In the genomic region with DNA sequence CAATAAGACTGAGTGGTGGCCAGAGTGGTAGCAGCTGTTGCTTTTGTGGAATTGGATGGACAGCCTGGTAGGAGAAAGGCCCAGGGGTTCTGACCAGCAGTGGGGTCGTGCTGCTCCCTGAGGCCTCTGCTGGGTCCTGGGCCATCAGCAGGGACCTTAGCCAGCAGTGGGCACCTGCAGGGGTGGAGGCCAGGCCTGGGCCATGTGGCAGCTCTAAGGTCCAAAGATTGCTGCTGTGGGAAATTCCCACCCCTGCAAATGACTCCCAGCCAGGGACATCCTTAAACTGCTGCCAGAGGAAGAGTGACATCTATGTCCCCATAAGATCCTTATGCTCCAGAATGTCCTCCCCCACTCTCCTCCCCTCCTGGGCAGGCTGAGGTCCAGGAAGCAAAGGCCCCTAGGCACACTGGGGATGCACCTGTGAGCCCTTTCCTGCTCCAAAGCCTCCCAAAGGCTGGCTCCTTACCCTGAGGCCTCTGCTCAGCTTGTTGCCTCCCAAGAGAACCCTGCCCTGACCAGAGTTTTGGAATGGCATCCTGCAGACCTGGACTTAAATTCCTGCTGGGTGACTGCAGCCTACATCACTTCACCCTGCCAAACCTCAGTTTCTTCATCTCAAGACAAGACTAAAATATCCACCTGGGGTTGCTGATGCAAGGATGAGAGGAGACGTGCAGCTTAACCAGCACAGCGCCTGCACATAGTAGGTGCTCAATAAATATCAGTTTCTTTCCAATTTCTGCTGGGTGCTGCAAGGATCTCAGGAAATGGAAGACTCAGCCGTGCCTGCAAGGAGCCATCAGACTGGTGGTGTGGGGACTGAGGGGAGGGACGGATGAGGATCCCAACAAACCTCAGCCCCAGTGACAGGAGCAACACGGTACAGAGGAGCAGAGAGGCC, we compare ENCODE assay signal across 1 cellular context.
TF ChIP-seq lines count a peak whose summit lies in the region.

No MANE protein-coding gene starts in this region.

TF ChIP-seq in HepG2, 621 proteins besides CTCF, POLR2A, EP300 and RAD21 (continued from another document and continues in another):
- TF ChIP-seq, protein P1, sequence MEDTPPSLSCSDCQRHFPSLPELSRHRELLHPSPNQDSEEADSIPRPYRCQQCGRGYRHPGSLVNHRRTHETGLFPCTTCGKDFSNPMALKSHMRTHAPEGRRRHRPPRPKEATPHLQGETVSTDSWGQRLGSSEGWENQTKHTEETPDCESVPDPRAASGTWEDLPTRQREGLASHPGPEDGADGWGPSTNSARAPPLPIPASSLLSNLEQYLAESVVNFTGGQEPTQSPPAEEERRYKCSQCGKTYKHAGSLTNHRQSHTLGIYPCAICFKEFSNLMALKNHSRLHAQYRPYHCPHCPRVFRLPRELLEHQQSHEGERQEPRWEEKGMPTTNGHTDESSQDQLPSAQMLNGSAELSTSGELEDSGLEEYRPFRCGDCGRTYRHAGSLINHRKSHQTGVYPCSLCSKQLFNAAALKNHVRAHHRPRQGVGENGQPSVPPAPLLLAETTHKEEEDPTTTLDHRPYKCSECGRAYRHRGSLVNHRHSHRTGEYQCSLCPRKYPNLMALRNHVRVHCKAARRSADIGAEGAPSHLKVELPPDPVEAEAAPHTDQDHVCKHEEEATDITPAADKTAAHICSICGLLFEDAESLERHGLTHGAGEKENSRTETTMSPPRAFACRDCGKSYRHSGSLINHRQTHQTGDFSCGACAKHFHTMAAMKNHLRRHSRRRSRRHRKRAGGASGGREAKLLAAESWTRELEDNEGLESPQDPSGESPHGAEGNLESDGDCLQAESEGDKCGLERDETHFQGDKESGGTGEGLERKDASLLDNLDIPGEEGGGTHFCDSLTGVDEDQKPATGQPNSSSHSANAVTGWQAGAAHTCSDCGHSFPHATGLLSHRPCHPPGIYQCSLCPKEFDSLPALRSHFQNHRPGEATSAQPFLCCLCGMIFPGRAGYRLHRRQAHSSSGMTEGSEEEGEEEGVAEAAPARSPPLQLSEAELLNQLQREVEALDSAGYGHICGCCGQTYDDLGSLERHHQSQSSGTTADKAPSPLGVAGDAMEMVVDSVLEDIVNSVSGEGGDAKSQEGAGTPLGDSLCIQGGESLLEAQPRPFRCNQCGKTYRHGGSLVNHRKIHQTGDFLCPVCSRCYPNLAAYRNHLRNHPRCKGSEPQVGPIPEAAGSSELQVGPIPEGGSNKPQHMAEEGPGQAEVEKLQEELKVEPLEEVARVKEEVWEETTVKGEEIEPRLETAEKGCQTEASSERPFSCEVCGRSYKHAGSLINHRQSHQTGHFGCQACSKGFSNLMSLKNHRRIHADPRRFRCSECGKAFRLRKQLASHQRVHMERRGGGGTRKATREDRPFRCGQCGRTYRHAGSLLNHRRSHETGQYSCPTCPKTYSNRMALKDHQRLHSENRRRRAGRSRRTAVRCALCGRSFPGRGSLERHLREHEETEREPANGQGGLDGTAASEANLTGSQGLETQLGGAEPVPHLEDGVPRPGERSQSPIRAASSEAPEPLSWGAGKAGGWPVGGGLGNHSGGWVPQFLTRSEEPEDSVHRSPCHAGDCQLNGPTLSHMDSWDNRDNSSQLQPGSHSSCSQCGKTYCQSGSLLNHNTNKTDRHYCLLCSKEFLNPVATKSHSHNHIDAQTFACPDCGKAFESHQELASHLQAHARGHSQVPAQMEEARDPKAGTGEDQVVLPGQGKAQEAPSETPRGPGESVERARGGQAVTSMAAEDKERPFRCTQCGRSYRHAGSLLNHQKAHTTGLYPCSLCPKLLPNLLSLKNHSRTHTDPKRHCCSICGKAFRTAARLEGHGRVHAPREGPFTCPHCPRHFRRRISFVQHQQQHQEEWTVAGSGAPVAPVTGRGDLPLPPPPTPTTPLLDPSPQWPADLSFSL (CRISPR knock-in tag; IDR thresholded peaks at IDR 0.05), result no peak
- TF ChIP-seq NFATC3 (CRISPR knock-in tag; IDR thresholded peaks at IDR 0.05) (no peak), MTA1 (CRISPR knock-in tag; IDR thresholded peaks at IDR 0.05; ENCODE audit: borderline replicate concordance) (0 out of 2 replicates have a peak, but pooled peaks have one; percentile 6), ZKSCAN1 (IDR thresholded peaks at IDR 0.05; ENCODE audit: low read length) (peak; percentile 63), ZNF263 (CRISPR knock-in tag; IDR thresholded peaks at IDR 0.05) (no peak), SMAD9 (CRISPR knock-in tag; IDR thresholded peaks at IDR 0.05) (no peak), ZNF670 (CRISPR knock-in tag; IDR thresholded peaks at IDR 0.05; ENCODE audit: borderline replicate concordance) (no peak), TCF12 (IDR thresholded peaks at IDR 0.05) (no peak), TCF12 (CRISPR knock-in tag; IDR thresholded peaks at IDR 0.05) (no peak), KDM5A (IDR thresholded peaks at IDR 0.05; ENCODE audit: borderline replicate concordance, low read length) (no peak), AKAP8 (CRISPR knock-in tag; IDR thresholded peaks at IDR 0.05) (0 out of 2 replicates have a peak, but pooled peaks have one; percentile 7), TBL1XR1 (IDR thresholded peaks at IDR 0.05; ENCODE audit: borderline replicate concordance, low read length, partially characterized antibody) (no peak), ZNF776 (CRISPR knock-in tag; IDR thresholded peaks at IDR 0.05) (peak; percentile 85; the same call in 1 of the 2 replicates), ZNF30 (CRISPR knock-in tag; IDR thresholded peaks at IDR 0.05) (no peak; the same call in 1 of the 2 replicates), ELF3 (CRISPR knock-in tag; IDR thresholded peaks at IDR 0.05) (no peak), MBNL3 (CRISPR knock-in tag; conservative IDR thresholded peaks at IDR 0.05) (no peak), ZBTB7B (CRISPR knock-in tag; IDR thresholded peaks at IDR 0.05) (no peak), ZNF563 (CRISPR knock-in tag; IDR thresholded peaks at IDR 0.05) (no peak)
- TF ChIP-seq, protein P2, sequence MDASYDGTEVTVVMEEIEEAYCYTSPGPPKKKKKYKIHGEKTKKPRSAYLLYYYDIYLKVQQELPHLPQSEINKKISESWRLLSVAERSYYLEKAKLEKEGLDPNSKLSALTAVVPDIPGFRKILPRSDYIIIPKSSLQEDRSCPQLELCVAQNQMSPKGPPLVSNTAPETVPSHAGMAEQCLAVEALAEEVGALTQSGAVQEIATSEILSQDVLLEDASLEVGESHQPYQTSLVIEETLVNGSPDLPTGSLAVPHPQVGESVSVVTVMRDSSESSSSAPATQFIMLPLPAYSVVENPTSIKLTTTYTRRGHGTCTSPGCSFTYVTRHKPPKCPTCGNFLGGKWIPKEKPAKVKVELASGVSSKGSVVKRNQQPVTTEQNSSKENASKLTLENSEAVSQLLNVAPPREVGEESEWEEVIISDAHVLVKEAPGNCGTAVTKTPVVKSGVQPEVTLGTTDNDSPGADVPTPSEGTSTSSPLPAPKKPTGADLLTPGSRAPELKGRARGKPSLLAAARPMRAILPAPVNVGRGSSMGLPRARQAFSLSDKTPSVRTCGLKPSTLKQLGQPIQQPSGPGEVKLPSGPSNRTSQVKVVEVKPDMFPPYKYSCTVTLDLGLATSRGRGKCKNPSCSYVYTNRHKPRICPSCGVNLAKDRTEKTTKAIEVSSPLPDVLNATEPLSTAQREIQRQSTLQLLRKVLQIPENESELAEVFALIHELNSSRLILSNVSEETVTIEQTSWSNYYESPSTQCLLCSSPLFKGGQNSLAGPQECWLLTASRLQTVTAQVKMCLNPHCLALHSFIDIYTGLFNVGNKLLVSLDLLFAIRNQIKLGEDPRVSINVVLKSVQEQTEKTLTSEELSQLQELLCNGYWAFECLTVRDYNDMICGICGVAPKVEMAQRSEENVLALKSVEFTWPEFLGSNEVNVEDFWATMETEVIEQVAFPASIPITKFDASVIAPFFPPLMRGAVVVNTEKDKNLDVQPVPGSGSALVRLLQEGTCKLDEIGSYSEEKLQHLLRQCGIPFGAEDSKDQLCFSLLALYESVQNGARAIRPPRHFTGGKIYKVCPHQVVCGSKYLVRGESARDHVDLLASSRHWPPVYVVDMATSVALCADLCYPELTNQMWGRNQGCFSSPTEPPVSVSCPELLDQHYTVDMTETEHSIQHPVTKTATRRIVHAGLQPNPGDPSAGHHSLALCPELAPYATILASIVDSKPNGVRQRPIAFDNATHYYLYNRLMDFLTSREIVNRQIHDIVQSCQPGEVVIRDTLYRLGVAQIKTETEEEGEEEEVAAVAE (CRISPR knock-in tag; IDR thresholded peaks at IDR 0.05; ENCODE audit: borderline replicate concordance), result no peak
- TF ChIP-seq, protein P3, sequence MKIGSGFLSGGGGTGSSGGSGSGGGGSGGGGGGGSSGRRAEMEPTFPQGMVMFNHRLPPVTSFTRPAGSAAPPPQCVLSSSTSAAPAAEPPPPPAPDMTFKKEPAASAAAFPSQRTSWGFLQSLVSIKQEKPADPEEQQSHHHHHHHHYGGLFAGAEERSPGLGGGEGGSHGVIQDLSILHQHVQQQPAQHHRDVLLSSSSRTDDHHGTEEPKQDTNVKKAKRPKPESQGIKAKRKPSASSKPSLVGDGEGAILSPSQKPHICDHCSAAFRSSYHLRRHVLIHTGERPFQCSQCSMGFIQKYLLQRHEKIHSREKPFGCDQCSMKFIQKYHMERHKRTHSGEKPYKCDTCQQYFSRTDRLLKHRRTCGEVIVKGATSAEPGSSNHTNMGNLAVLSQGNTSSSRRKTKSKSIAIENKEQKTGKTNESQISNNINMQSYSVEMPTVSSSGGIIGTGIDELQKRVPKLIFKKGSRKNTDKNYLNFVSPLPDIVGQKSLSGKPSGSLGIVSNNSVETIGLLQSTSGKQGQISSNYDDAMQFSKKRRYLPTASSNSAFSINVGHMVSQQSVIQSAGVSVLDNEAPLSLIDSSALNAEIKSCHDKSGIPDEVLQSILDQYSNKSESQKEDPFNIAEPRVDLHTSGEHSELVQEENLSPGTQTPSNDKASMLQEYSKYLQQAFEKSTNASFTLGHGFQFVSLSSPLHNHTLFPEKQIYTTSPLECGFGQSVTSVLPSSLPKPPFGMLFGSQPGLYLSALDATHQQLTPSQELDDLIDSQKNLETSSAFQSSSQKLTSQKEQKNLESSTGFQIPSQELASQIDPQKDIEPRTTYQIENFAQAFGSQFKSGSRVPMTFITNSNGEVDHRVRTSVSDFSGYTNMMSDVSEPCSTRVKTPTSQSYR (CRISPR knock-in tag; IDR thresholded peaks at IDR 0.05; ENCODE audit: borderline replicate concordance), result no peak
- TF ChIP-seq, protein P4, sequence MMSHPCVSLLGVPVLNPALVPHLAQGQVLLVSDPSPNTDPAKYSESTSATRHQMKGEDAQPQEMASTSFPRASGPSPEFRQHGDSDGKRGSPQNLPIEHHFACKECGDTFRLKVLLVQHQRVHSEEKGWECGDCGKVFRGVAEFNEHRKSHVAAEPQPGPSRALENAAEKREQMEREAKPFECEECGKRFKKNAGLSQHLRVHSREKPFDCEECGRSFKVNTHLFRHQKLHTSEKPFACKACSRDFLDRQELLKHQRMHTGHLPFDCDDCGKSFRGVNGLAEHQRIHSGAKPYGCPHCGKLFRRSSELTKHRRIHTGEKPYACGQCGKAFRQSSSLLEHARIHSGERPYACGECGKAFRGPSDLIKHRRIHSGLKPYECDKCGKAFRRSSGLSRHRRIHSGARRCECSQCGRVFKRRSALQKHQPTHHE (CRISPR knock-in tag; IDR thresholded peaks at IDR 0.05; ENCODE audit: borderline replicate concordance), result 0 out of 2 replicates have a peak, but pooled peaks have one; percentile 13
- TF ChIP-seq, protein P5, sequence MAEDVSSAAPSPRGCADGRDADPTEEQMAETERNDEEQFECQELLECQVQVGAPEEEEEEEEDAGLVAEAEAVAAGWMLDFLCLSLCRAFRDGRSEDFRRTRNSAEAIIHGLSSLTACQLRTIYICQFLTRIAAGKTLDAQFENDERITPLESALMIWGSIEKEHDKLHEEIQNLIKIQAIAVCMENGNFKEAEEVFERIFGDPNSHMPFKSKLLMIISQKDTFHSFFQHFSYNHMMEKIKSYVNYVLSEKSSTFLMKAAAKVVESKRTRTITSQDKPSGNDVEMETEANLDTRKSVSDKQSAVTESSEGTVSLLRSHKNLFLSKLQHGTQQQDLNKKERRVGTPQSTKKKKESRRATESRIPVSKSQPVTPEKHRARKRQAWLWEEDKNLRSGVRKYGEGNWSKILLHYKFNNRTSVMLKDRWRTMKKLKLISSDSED (CRISPR knock-in tag; IDR thresholded peaks at IDR 0.05), result no peak
- TF ChIP-seq, protein P6, sequence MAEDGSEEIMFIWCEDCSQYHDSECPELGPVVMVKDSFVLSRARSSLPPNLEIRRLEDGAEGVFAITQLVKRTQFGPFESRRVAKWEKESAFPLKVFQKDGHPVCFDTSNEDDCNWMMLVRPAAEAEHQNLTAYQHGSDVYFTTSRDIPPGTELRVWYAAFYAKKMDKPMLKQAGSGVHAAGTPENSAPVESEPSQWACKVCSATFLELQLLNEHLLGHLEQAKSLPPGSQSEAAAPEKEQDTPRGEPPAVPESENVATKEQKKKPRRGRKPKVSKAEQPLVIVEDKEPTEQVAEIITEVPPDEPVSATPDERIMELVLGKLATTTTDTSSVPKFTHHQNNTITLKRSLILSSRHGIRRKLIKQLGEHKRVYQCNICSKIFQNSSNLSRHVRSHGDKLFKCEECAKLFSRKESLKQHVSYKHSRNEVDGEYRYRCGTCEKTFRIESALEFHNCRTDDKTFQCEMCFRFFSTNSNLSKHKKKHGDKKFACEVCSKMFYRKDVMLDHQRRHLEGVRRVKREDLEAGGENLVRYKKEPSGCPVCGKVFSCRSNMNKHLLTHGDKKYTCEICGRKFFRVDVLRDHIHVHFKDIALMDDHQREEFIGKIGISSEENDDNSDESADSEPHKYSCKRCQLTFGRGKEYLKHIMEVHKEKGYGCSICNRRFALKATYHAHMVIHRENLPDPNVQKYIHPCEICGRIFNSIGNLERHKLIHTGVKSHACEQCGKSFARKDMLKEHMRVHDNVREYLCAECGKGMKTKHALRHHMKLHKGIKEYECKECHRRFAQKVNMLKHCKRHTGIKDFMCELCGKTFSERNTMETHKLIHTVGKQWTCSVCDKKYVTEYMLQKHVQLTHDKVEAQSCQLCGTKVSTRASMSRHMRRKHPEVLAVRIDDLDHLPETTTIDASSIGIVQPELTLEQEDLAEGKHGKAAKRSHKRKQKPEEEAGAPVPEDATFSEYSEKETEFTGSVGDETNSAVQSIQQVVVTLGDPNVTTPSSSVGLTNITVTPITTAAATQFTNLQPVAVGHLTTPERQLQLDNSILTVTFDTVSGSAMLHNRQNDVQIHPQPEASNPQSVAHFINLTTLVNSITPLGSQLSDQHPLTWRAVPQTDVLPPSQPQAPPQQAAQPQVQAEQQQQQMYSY (CRISPR knock-in tag; IDR thresholded peaks at IDR 0.05), result no peak
